In genomic region chrX:16719334-16720084, GRCh38 we compare ENCODE assay signal across 8 cellular contexts. TPM values are rescaled to one million over a fixed set of nuclear protein-coding genes. Genes with fewer than 3 reads are reported as not detected.
A peak's percentile ranks its signal among the peaks of the same experiment; 100 is the strongest.
DNase-seq lines count a peak whose midpoint lies in the region; ATAC-seq and TF ChIP-seq lines count a peak whose summit lies in the region.

SYAP1 (plus strand) TSS chrX:16719612; CDS start chrX:16719725, 113 bp downstream.

- intact Hi-C loops in esophagus squamous epithelium (cut with DNase I): loop anchor here (10.0 kb wide), 1 partner anchor 65 kb away; the partner anchor contains the start of gene TXLNG

- DNase-seq in DMS79 treated with DMSO at 0.1 percent for 48 hours (lab: John Stamatoyannopoulos, UW) (peak; percentile 68), Karpas-422 (peak; percentile 98), RKO (ENCODE audit: low spot score) (peak; percentile 99), activated T-helper 1 cell treated with Interleukin-2 at 50 U/mL for 16 hours (ENCODE audit: low read depth) (peak; percentile 94), esophagus squamous epithelium (lab: John Stamatoyannopoulos, UW) (peak; percentile 78), myocyte (ENCODE audit: low read depth) (peak; percentile 96)
- peak; percentile 82 to 96 for DNase-seq in stimulated activated CD8-positive, alpha-beta memory T cell treated with anti-CD3 and anti-CD28 coated beads, Interleukin-7, amount 100 ng/mL, for 48 hours (ENCODE audit: extremely low read depth in 1 of 2, low read depth in 1 of 2)

- WGBS in esophagus squamous epithelium, 2 donors: 0% methylated on average over 1 to 19 of the region's 54 CpGs

- ATAC-seq in GM21825 (IDR thresholded peaks at IDR 0.05; ENCODE audit: unreplicated experiment): peak; percentile 99

- H3K27me3 ChIP-seq in Karpas-422 (ENCODE audit: low read length) (no peaks in the 10 kb centered on the region), esophagus squamous epithelium (no peaks in the 10 kb centered on the region)

- peak in 3 of 4 donors; percentile 91 to 96 (median 95) for TF ChIP-seq POLR2A in esophagus squamous epithelium (IDR thresholded peaks at IDR 0.05)

- TF ChIP-seq CTCF in esophagus squamous epithelium (IDR thresholded peaks at IDR 0.05): no peak

- peaks cover 50% of the 10 kb centered on the region for H3K79me2 ChIP-seq in Karpas-422 (ENCODE audit: low read length)

- no peaks in the 10 kb centered on the region for H3K9me3 ChIP-seq in Karpas-422 (ENCODE audit: low read length)
- no peaks in the 10 kb centered on the region for H3K9me3 ChIP-seq in esophagus squamous epithelium

- H3K9me2 ChIP-seq in Karpas-422 (replicated peaks; ENCODE audit: insufficient read depth, low read length): no peaks in the 10 kb centered on the region

- peak within 1 kb of the TSS; percentile 84 for H3K4me3 ChIP-seq in Karpas-422 (ENCODE audit: low read length)
- H3K4me3 ChIP-seq in esophagus squamous epithelium: peak within 1 kb of the TSS; percentile 59 to 92 (median 71)

- H3K36me3 ChIP-seq in Karpas-422 (ENCODE audit: insufficient read depth, low read length) (peaks cover 5% of the 10 kb centered on the region; the same call in 1 of the 2 replicates), esophagus squamous epithelium (no peaks in the 10 kb centered on the region)

- H4K20me1 ChIP-seq in Karpas-422 (ENCODE audit: insufficient read depth, low read depth, low read length): peaks cover 6% of the 10 kb centered on the region; the same call in 1 of the 2 replicates

- H3K4me2 ChIP-seq in Karpas-422 (ENCODE audit: low read depth, low read length, poor library complexity, severe bottlenecking): peak within 1 kb of the TSS; percentile 92

- H2AFZ ChIP-seq in Karpas-422 (ENCODE audit: low read length): peak within 1 kb of the TSS; percentile 76

- H3K4me1 ChIP-seq in Karpas-422 (ENCODE audit: low read length): peaks cover 28% of the 10 kb centered on the region
- H3K4me1 ChIP-seq in esophagus squamous epithelium: peaks cover 11 to 27% (median 13%) of the 10 kb centered on the region in 3 donors

- peak within 1 kb of the TSS; percentile 89 for H3K9ac ChIP-seq in Karpas-422 (ENCODE audit: low read length)

- no peak within 1 kb of the TSS for H3K27ac ChIP-seq in Karpas-422 (ENCODE audit: low read length)
- peak within 1 kb of the TSS; percentile 90 to 97 (median 93) for H3K27ac ChIP-seq in esophagus squamous epithelium

RNA-seq across cellular contexts. Expression of gene SYAP1, which starts in this region (rescaled TPM):
- total RNA-seq in Karpas-422 (2014; rRNA removed; shearing (Covaris generic); ENCODE audit: low replicate concordance): 31.2 and 40.9 TPM in 2 replicates
- 10 to 100 TPM; 16.2 to 22.8 (median 18.2) TPM for total RNA-seq in esophagus squamous epithelium
- total RNA-seq in myocyte: 15.6 and 18.5 TPM in 2 replicates
- 9.1 TPM for polyA plus RNA-seq in myocyte (2012)
